ENCODE assay signal across 13 cellular contexts in genomic region chr6:156410649-156411048, GRCh38.
DNase-seq lines count a peak whose midpoint lies in the region; ATAC-seq and TF ChIP-seq lines count a peak whose summit lies in the region.
"Had no signal": no experiment of that assay in that cellular context is flagged by ENCODE, and none has a peak within 500 bp of the region (broad histone marks: within the 10 kb centered on the region; RNA-seq: fewer than 3 reads in every experiment).

No MANE protein-coding gene starts in this region.

- H3K27ac Mint-ChIP-seq in endothelial cell (ENCODE audit: unreplicated experiment): no peak overlapping the region
- no peak overlapping the region for H3K27ac Mint-ChIP-seq in type B pancreatic cell
- H3K27ac Mint-ChIP-seq: activated CD4-positive, alpha-beta memory T cell treated with anti-CD3 and anti-CD28 coated beads, Interleukin-2, amount 10 ng/mL, durations not matched to agents 7 days and 5 days; brain had no signal

- no peaks in the 10 kb centered on the region for H3K4me1 Mint-ChIP-seq in endothelial cell (ENCODE audit: unreplicated experiment)
- no peaks in the 10 kb centered on the region for H3K4me1 Mint-ChIP-seq in type B pancreatic cell (ENCODE audit: unreplicated experiment)
- H3K4me1 Mint-ChIP-seq: activated CD4-positive, alpha-beta memory T cell treated with anti-CD3 and anti-CD28 coated beads, Interleukin-2, amount 10 ng/mL, durations not matched to agents 7 days and 5 days; brain had no signal

- DNase-seq in cardiac muscle cell (ENCODE audit: low read depth in 1 of 2, low spot score in 1 of 2): no peak
- DNase-seq in Right ventricle myocardium inferior (ENCODE audit: missing footprints): no peak
- no peak for DNase-seq in OCI-LY7 (ENCODE audit: low spot score)
- DNase-seq in endothelial cell (ENCODE audit: low spot score): no peak
- DNase-seq in type B pancreatic cell (ENCODE audit: extremely low spot score, unreplicated experiment): no peak
- DNase-seq in KG1 (lab: John Stamatoyannopoulos, UW): no peak
- no peak for DNase-seq in activated naive CD4-positive, alpha-beta T cell (lab: John Stamatoyannopoulos, UW)
- no peak for DNase-seq in epidermal melanocyte (ENCODE audit: insufficient read length, low spot score)
- DNase-seq: activated CD4-positive, alpha-beta memory T cell treated with anti-CD3 and anti-CD28 coated beads, Interleukin-2, amount 10 ng/mL, durations not matched to agents 7 days and 5 days; DMS79 treated with DMSO at 0.1 percent for 48 hours; stimulated activated CD4-positive, alpha-beta T cell treated with anti-CD3 and anti-CD28 coated beads, Interleukin-15, amount 100 ng/mL, for 24 hours had no signal

- H3K9me3 ChIP-seq in cardiac muscle cell (ENCODE audit: low read depth) (no peaks in the 10 kb centered on the region), OCI-LY7 (ENCODE audit: low read length) (peaks cover 12% of the 10 kb centered on the region; the same call in 1 of the 2 replicates)

- POLR2A ChIA-PET in OCI-LY7 (lab: Charles Lee): no interaction called here

- no peaks in the 10 kb centered on the region for H3K4me1 ChIP-seq in cardiac muscle cell (ENCODE audit: low read depth)
- H3K4me1 ChIP-seq in OCI-LY7 (ENCODE audit: insufficient read depth, low read length, poor library complexity, severe bottlenecking): no peaks in the 10 kb centered on the region

- TF ChIP-seq CTCF in cardiac muscle cell (IDR thresholded peaks at IDR 0.05; ENCODE audit: low read depth, low read length): peak; percentile 6
- peak; percentile 68 for TF ChIP-seq CTCF in OCI-LY7 (conservative IDR thresholded peaks at IDR 0.05; ENCODE audit: low read length)
- peak; percentile 41 for TF ChIP-seq CTCF in endothelial cell (IDR thresholded peaks at IDR 0.05; ENCODE audit: unreplicated experiment)
- TF ChIP-seq CTCF in type B pancreatic cell (conservative IDR thresholded peaks at IDR 0.05): peak; percentile 67

- H3K4me3 ChIP-seq in cardiac muscle cell (no peak overlapping the region), OCI-LY7 (ENCODE audit: low read depth, low read length, poor library complexity, severe bottlenecking) (no peak overlapping the region)
- H3K4me3 ChIP-seq: thoracic aorta had no signal

- intact Hi-C loops in Right ventricle myocardium inferior (cut with DNase I) (no loop called here), OCI-LY7 (cut with micrococcal nuclease; ENCODE audit: unreplicated experiment) (no loop called here)

- CTCF ChIA-PET in OCI-LY7 (lab: Charles Lee; ENCODE audit: unreplicated experiment): no interaction called here

- H3K36me3 ChIP-seq in cardiac muscle cell (no peaks in the 10 kb centered on the region), OCI-LY7 (ENCODE audit: insufficient read depth, low read length) (no peaks in the 10 kb centered on the region; the same call in 1 of the 2 replicates)
- H3K36me3 ChIP-seq: thoracic aorta had no signal

- no peak for ATAC-seq in Right ventricle myocardium inferior

- no peaks in the 10 kb centered on the region for H3K36me3 Mint-ChIP-seq in endothelial cell (ENCODE audit: low read depth, unreplicated experiment)
- H3K36me3 Mint-ChIP-seq in type B pancreatic cell: no peaks in the 10 kb centered on the region
- H3K36me3 Mint-ChIP-seq: brain had no signal

- H3K4me2 ChIP-seq in OCI-LY7 (ENCODE audit: low read length): no peak overlapping the region

- no TSS peak for BruUV-seq in OCI-LY7 (replicated peaks; lab: Mats Ljungman, UMichigan)

- no peaks in the 10 kb centered on the region for H3K9me2 ChIP-seq in OCI-LY7 (ENCODE audit: insufficient read depth, low read length)

- H3K27ac ChIP-seq in cardiac muscle cell: no peak overlapping the region
- H3K27ac ChIP-seq in OCI-LY7 (ENCODE audit: low read depth, low read length, poor library complexity, severe bottlenecking): no peak overlapping the region
- H3K27ac ChIP-seq: thoracic aorta had no signal

- H3K4me3 Mint-ChIP-seq in endothelial cell (ENCODE audit: unreplicated experiment): no peak overlapping the region
- H3K4me3 Mint-ChIP-seq in type B pancreatic cell: no peak overlapping the region
- H3K4me3 Mint-ChIP-seq: activated CD4-positive, alpha-beta memory T cell treated with anti-CD3 and anti-CD28 coated beads, Interleukin-2, amount 10 ng/mL, durations not matched to agents 7 days and 5 days; brain had no signal

- no peak overlapping the region for H2AFZ ChIP-seq in OCI-LY7 (ENCODE audit: low read length)

- no peaks in the 10 kb centered on the region for H4K20me1 ChIP-seq in OCI-LY7 (ENCODE audit: insufficient read depth, low read length)

- no peaks in the 10 kb centered on the region for H3K9me3 Mint-ChIP-seq in endothelial cell (ENCODE audit: unreplicated experiment)
- H3K9me3 Mint-ChIP-seq in type B pancreatic cell: no peaks in the 10 kb centered on the region
- H3K9me3 Mint-ChIP-seq: activated CD4-positive, alpha-beta memory T cell treated with anti-CD3 and anti-CD28 coated beads, Interleukin-2, amount 10 ng/mL, durations not matched to agents 7 days and 5 days had no signal

- no peaks in the 10 kb centered on the region for H3K79me2 ChIP-seq in OCI-LY7 (ENCODE audit: insufficient read depth, low read depth, low read length)

- no peaks in the 10 kb centered on the region for H3K27me3 ChIP-seq in cardiac muscle cell

- H3K27me3 Mint-ChIP-seq in endothelial cell (ENCODE audit: unreplicated experiment) (no peaks in the 10 kb centered on the region), type B pancreatic cell (no peaks in the 10 kb centered on the region)
- H3K27me3 Mint-ChIP-seq: activated CD4-positive, alpha-beta memory T cell treated with anti-CD3 and anti-CD28 coated beads, Interleukin-2, amount 10 ng/mL, durations not matched to agents 7 days and 5 days had no signal

Comparison
In these comparisons a context has a peak if more than half of its experiments do, and no peak if none do; other contexts are left out.
1. CTCF ChIP-seq: peak in every context shown above with its lines; median percentile 68 in OCI-LY7; 67 in type B pancreatic cell; 41 in endothelial cell; 6 in cardiac muscle cell.